21 cellular contexts compared by ENCODE assay signal in genomic region chr3:10448544-10448943, GRCh38. TPM values are rescaled to one million over a fixed set of nuclear protein-coding genes. Genes with fewer than 3 reads are reported as not detected.
DNase-seq lines count a peak whose midpoint lies in the region; ATAC-seq, FAIRE-seq and TF ChIP-seq lines count a peak whose summit lies in the region.
"Had no signal": no experiment of that assay in that cellular context is flagged by ENCODE, and none has a peak within 500 bp of the region (broad histone marks: within the 10 kb centered on the region; RNA-seq: fewer than 3 reads in every experiment).

No MANE protein-coding gene starts in this region.

- H3K4me3 Mint-ChIP-seq in GM23338: no peak overlapping the region
- H3K4me3 Mint-ChIP-seq: CD14-positive monocyte; CD4-positive, alpha-beta T cell; CD8-positive, alpha-beta memory T cell; H9 had no signal

- no peaks in the 10 kb centered on the region for H3F3A ChIP-seq in GM23338 (replicated peaks; ENCODE audit: low read depth)

- H3K9ac ChIP-seq in skeletal muscle tissue (ENCODE audit: low read depth in 1 of 3, low read length in 3 of 3): no peak overlapping the region

- H3K36me3 Mint-ChIP-seq in GM23338 (ENCODE audit: low read depth): no peaks in the 10 kb centered on the region
- H3K36me3 Mint-ChIP-seq: CD14-positive monocyte; CD8-positive, alpha-beta memory T cell had no signal

- TF ChIP-seq POLR2A in GM12892 (IDR thresholded peaks at IDR 0.05; ENCODE audit: low read depth, low read length): no peak

- no peaks in the 10 kb centered on the region for H3K9me2 ChIP-seq in GM23338 (ENCODE audit: insufficient read depth)

- ATAC-seq in Right ventricle myocardium inferior (no peak), psoas muscle (no peak), GM23338 (no peak)
- ATAC-seq: GM12878, HCT116 had no signal

- peaks cover 7% of the 10 kb centered on the region for H3K4me1 Mint-ChIP-seq in GM23338
- H3K4me1 Mint-ChIP-seq: CD14-positive monocyte had no signal

- intact Hi-C loops in Right ventricle myocardium inferior (cut with DNase I) (no loop called here), cardiac septum (cut with DNase I) (no loop called here), psoas muscle (cut with DNase I) (no loop called here)

- no peaks in the 10 kb centered on the region for H4K20me1 ChIP-seq in GM23338 (replicated peaks; ENCODE audit: insufficient read depth)

- H3K36me3 ChIP-seq in H7 (replicated peaks; ENCODE audit: control insufficient read depth, insufficient read depth, low read length): no peaks in the 10 kb centered on the region
- H3K36me3 ChIP-seq in psoas muscle (ENCODE audit: insufficient read depth in 1 of 2, low read depth in 1 of 2): no peaks in the 10 kb centered on the region
- H3K36me3 ChIP-seq in skeletal muscle tissue (ENCODE audit: control insufficient read depth in 3 of 3, insufficient read depth in 3 of 3, low read length in 3 of 3): peaks cover 4 to 5% (median 5%) of the 10 kb centered on the region in 3 donors
- no peaks in the 10 kb centered on the region for H3K36me3 ChIP-seq in GM23338 (ENCODE audit: insufficient read depth)

- no peaks in the 10 kb centered on the region for H3K9me3 ChIP-seq in psoas muscle
- no peaks in the 10 kb centered on the region for H3K9me3 ChIP-seq in skeletal muscle tissue (ENCODE audit: control insufficient read depth in 3 of 3, low read length in 3 of 3)
- H3K9me3 ChIP-seq: BLaER1 treated with 17β-estradiol and CSF1 and Interleukin-3, amounts not matched to agents 10 nM and 100 nM had no signal

- TF ChIP-seq CTCF in psoas muscle (IDR thresholded peaks at IDR 0.05) (no peak), GM23338 (conservative IDR thresholded peaks at IDR 0.05; ENCODE audit: low read depth in 2 of 2) (no peak)

- WGBS in psoas muscle, 3 donors: 55 to 66% (median 63%) methylated on average over 3 of the region's 3 CpGs

- peaks cover 45% of the 10 kb centered on the region for H3K4me1 ChIP-seq in psoas muscle
- peaks cover 44 to 85% (median 46%) of the 10 kb centered on the region in 3 donors for H3K4me1 ChIP-seq in skeletal muscle tissue (ENCODE audit: control insufficient read depth in 3 of 3, insufficient read depth in 3 of 3, low read length in 3 of 3)
- H3K4me1 ChIP-seq in GM23338 (ENCODE audit: insufficient read depth): no peaks in the 10 kb centered on the region; the same call in 1 of the 2 replicates

- no peak overlapping the region for H3K4me2 ChIP-seq in GM23338

- DNase-seq in Right ventricle myocardium inferior (ENCODE audit: missing footprints) (peak; percentile 18), cardiac septum (ENCODE audit: low spot score) (no peak), H7 (peak; percentile 16), psoas muscle (no peak), GM23338 (ENCODE audit: low spot score) (no peak), GM12892 (ENCODE audit: insufficient read length) (no peak), activated gamma-delta T cell treated with Interleukin-2 at 50 U/mL for 16 hours (no peak)
- DNase-seq: CD4-positive, alpha-beta T cell; CD8-positive, alpha-beta memory T cell; DMS 273 treated with DMSO at 0.1 percent for 48 hours; DMS79; EL; GDM1; H9 had no signal

- no peak overlapping the region for H3K4me3 ChIP-seq in H7 (ENCODE audit: insufficient read depth, low read depth, low read length)
- no peak overlapping the region for H3K4me3 ChIP-seq in psoas muscle
- H3K4me3 ChIP-seq in skeletal muscle tissue (ENCODE audit: low read length in 3 of 3): no peak overlapping the region
- no peak overlapping the region for H3K4me3 ChIP-seq in GM23338
- H3K4me3 ChIP-seq: BLaER1 treated with 17β-estradiol and CSF1 and Interleukin-3, amounts not matched to agents 10 nM and 100 nM; GM12878 had no signal

- peaks cover 6% of the 10 kb centered on the region for H3K27me3 Mint-ChIP-seq in GM23338 (ENCODE audit: insufficient read depth, low read depth, poor library complexity)

- peak overlapping the region; percentile 81 for H3K27ac ChIP-seq in psoas muscle
- peak overlapping the region; percentile 90 for H3K27ac ChIP-seq in skeletal muscle tissue (ENCODE audit: low read depth, low read length)
- H3K27ac ChIP-seq in GM23338 (ENCODE audit: low read depth): no peak overlapping the region

- FAIRE-seq in GM12892 (lab: Jason Lieb, UNC): no peak
- FAIRE-seq: D721Med, GM12878, H1 had no signal

- no peaks in the 10 kb centered on the region for H3K27me3 ChIP-seq in H7 (ENCODE audit: control insufficient read depth, insufficient read depth, low read length)
- H3K27me3 ChIP-seq in psoas muscle (ENCODE audit: insufficient read depth in 3 of 3, low read length in 2 of 3): no peaks in the 10 kb centered on the region
- peaks cover 0 to 3% (median 0%) of the 10 kb centered on the region in 3 donors for H3K27me3 ChIP-seq in skeletal muscle tissue (ENCODE audit: control insufficient read depth in 3 of 3, insufficient read depth in 3 of 3, low read length in 3 of 3)
- no peaks in the 10 kb centered on the region for H3K27me3 ChIP-seq in GM23338 (ENCODE audit: insufficient read depth)
- H3K27me3 ChIP-seq: BLaER1 treated with 17β-estradiol and CSF1 and Interleukin-3, amounts not matched to agents 10 nM and 100 nM had no signal

- H3K79me2 ChIP-seq in GM23338 (replicated peaks; ENCODE audit: insufficient read depth): no peaks in the 10 kb centered on the region

- H3K27ac Mint-ChIP-seq in GM23338: no peak overlapping the region
- H3K27ac Mint-ChIP-seq: CD4-positive, alpha-beta T cell; H9 had no signal

- H3K9me3 Mint-ChIP-seq in GM23338: no peaks in the 10 kb centered on the region
- H3K9me3 Mint-ChIP-seq: CD14-positive monocyte; CD4-positive, alpha-beta T cell; CD8-positive, alpha-beta memory T cell; H9 had no signal

- H2AFZ ChIP-seq in GM23338: no peak overlapping the region

TF ChIP-seq in GM23338, 12 proteins besides CTCF, POLR2A, EP300 and RAD21 (continues in another document):
- TF ChIP-seq EZH2 (IDR thresholded peaks at IDR 0.05; ENCODE audit: low read depth, unreplicated experiment): no peak
- TF ChIP-seq ZNF114 (CRISPR knock-in tag; IDR thresholded peaks at IDR 0.05): no peak
- TF ChIP-seq REST (IDR thresholded peaks at IDR 0.05; ENCODE audit: unreplicated experiment): no peak

RNA-seq across cellular contexts. Expression of gene ATP2B2, which starts 56.8 kb away (rescaled TPM):
- total RNA-seq in Right ventricle myocardium inferior: 0.14 TPM
- 0.13 TPM for total RNA-seq in cardiac septum
- total RNA-seq in H7 (2014; rRNA removed; shearing (Covaris generic)): 0.04 and 0.21 TPM in 2 replicates
- 1 to 10 TPM in 3 of 4 donors, under 1 TPM in 1; 0.36 to 6.5 (median 4.1) TPM for total RNA-seq in psoas muscle
- under 1 TPM; 0.08 to 0.77 (median 0.49) TPM for polyA plus RNA-seq in psoas muscle
- 3.7 TPM for total RNA-seq in skeletal muscle tissue
- total RNA-seq in GM23338 (2014; rRNA removed; shearing (Covaris generic)): 0.35 and 0.63 TPM in 2 replicates
- 0.42 TPM in 1 of 2 replicates, not detected in the other for polyA plus RNA-seq in GM23338 (2016; fragmentation: Nextera tagmentation; extraction: Ambion mirVana)
- polyA plus RNA-seq in GM12892 (2012; ENCODE audit: missing spikeins): not detected
- total RNA-seq: CD4-positive, alpha-beta T cell; CD8-positive, alpha-beta memory T cell; GM12878 had no signal
- polyA plus RNA-seq: CD14-positive monocyte; CD8-positive, alpha-beta memory T cell had no signal

Comparison
In these comparisons a context has a peak if more than half of its experiments do, and no peak if none do; other contexts are left out.
1. DNase-seq: peak in Right ventricle myocardium inferior (single experiment) and H7 (single experiment); none in cardiac septum (single experiment), psoas muscle (0 of 2), GM23338 (single experiment), GM12892 (single experiment) and activated gamma-delta T cell treated with Interleukin-2 at 50 U/mL for 16 hours (single experiment).